Comparison of ENCODE assay signal across 16 cellular contexts in genomic region chr1:226603976-226604845, GRCh38. TPM values are rescaled to one million over a fixed set of nuclear protein-coding genes. Genes with fewer than 3 reads are reported as not detected.
DNase-seq lines count a peak whose midpoint lies in the region; TF ChIP-seq lines count a peak whose summit lies in the region.
"Had no signal": no experiment of that assay in that cellular context is flagged by ENCODE, and none has a peak within 500 bp of the region (broad histone marks: within the 10 kb centered on the region; RNA-seq: fewer than 3 reads in every experiment).

No MANE protein-coding gene starts in this region.

- no peaks in the 10 kb centered on the region for H3K79me2 ChIP-seq in H9 (ENCODE audit: insufficient read depth, low read length)

- no peak overlapping the region for H2BK12ac ChIP-seq in H9 (ENCODE audit: insufficient read length, low read depth, low read length)

- H3K4me3 Mint-ChIP-seq in H9: no peak overlapping the region
- peak overlapping the region in 3 of 5 experiments; percentile 1 to 35 (median 11) for H3K4me3 Mint-ChIP-seq in brain
- H3K4me3 Mint-ChIP-seq: activated T-helper 17 cell treated with anti-CD3 and anti-CD28 coated beads, Interleukin-2, amount 50 U/mL, for 72 hours; CD4-positive, alpha-beta T cell; naive thymus-derived CD4-positive, alpha-beta T cell; T-helper 1 cell treated with Interleukin-12 subunit alpha and Interleukin-12 subunit beta and Interleukin-4 antibody, amounts not matched to agents 30 μg/mL and 1 μg/mL, for 36 hours had no signal

- no peak overlapping the region for H3T11ph ChIP-seq in H9 (ENCODE audit: low read length)

- no peak overlapping the region for H2BK15ac ChIP-seq in H9 (ENCODE audit: low read depth, low read length)

- no peak overlapping the region for H2AK5ac ChIP-seq in H9 (ENCODE audit: insufficient read length, low read length)

- intact Hi-C loops in stomach (cut with DNase I; ENCODE audit: low total_unique reads): loop anchor here (10.0 kb wide), 1 partner anchor 179 kb away; no protein-coding TSS in a partner anchor

- H3K27me3 Mint-ChIP-seq in H9 (ENCODE audit: low read depth) (no peaks in the 10 kb centered on the region; the same call in 1 of the 2 replicates), brain (peaks cover 20% of the 10 kb centered on the region)
- H3K27me3 Mint-ChIP-seq: CD4-positive, alpha-beta T cell had no signal

- TF ChIP-seq CTCF in H9 (conservative IDR thresholded peaks at IDR 0.05): no peak
- no peak for TF ChIP-seq CTCF in brain (conservative IDR thresholded peaks at IDR 0.05)
- no peak for TF ChIP-seq CTCF in stomach (IDR thresholded peaks at IDR 0.05)
- TF ChIP-seq CTCF in coronary artery (IDR thresholded peaks at IDR 0.05): no peak
- no peak for TF ChIP-seq CTCF in GM10266 (IDR thresholded peaks at IDR 0.05; ENCODE audit: control insufficient read depth, insufficient read depth, low read depth, missing control alignments)

- no peak overlapping the region for H4K91ac ChIP-seq in H9 (ENCODE audit: insufficient read length, low read depth, low read length)

- H3K36me3 Mint-ChIP-seq in H9 (ENCODE audit: insufficient read depth in 1 of 3, low read depth in 3 of 3) (no peaks in the 10 kb centered on the region), brain (peaks cover 4% of the 10 kb centered on the region)

- H3K27ac Mint-ChIP-seq in H9 (peak overlapping the region; percentile 2 to 80 (median 59); a peak in 4 of 7 replicates), brain (peak overlapping the region; percentile 75 to 95 (median 76))
- H3K27ac Mint-ChIP-seq: activated T-helper 17 cell treated with anti-CD3 and anti-CD28 coated beads, Interleukin-2, amount 50 U/mL, for 72 hours; CD4-positive, alpha-beta T cell; T-helper 1 cell treated with Interleukin-12 subunit alpha and Interleukin-12 subunit beta and Interleukin-4 antibody, amounts not matched to agents 30 μg/mL and 1 μg/mL, for 36 hours had no signal

- no peaks in the 10 kb centered on the region for H3K36me3 ChIP-seq in stomach

- H4K8ac ChIP-seq in H9 (replicated peaks; ENCODE audit: insufficient read length, low read depth, low read length): no peak overlapping the region

- DNase-seq in H9: peak; percentile 72
- DNase-seq in left kidney (ENCODE audit: low read depth, low spot score): peak; percentile 56
- DNase-seq in stomach: no peak
- no peak for DNase-seq in coronary artery (ENCODE audit: low spot score)
- no peak for DNase-seq in NCI-H1105 treated with DMSO at 0.1 percent for 48 hours (lab: John Stamatoyannopoulos, UW)
- no peak for DNase-seq in globus pallidus (ENCODE audit: low spot score)
- DNase-seq in GM10266 (ENCODE audit: extremely low spot score): no peak
- DNase-seq: CD4-positive, alpha-beta T cell; GDM1; naive thymus-derived CD4-positive, alpha-beta T cell; NCI-H1436; NCI-H526 had no signal

- no peaks in the 10 kb centered on the region for H3K23me2 ChIP-seq in H9 (ENCODE audit: insufficient read length, low read depth, low read length, poor library complexity, severe bottlenecking)

- H3K9me3 Mint-ChIP-seq in H9: no peaks in the 10 kb centered on the region
- no peaks in the 10 kb centered on the region for H3K9me3 Mint-ChIP-seq in brain
- H3K9me3 Mint-ChIP-seq: activated T-helper 17 cell treated with anti-CD3 and anti-CD28 coated beads, Interleukin-2, amount 50 U/mL, for 72 hours; CD4-positive, alpha-beta T cell; naive thymus-derived CD4-positive, alpha-beta T cell; T-helper 1 cell treated with Interleukin-12 subunit alpha and Interleukin-12 subunit beta and Interleukin-4 antibody, amounts not matched to agents 30 μg/mL and 1 μg/mL, for 36 hours had no signal

- no peak overlapping the region for H2BK20ac ChIP-seq in H9 (ENCODE audit: low read depth, low read length, poor library complexity, severe bottlenecking)

- H3K4me1 ChIP-seq in H9 (ENCODE audit: insufficient read depth, low read length) (no peaks in the 10 kb centered on the region; the same call in 1 of the 2 replicates), stomach (peaks cover 10 to 53% (median 26%) of the 10 kb centered on the region in 4 donors)

- no peaks in the 10 kb centered on the region for H3K27me3 ChIP-seq in H9 (ENCODE audit: insufficient read depth, low read length)
- no peaks in the 10 kb centered on the region for H3K27me3 ChIP-seq in stomach

- peaks cover 29 to 55% of the 10 kb centered on the region in 2 experiments for H3K4me1 Mint-ChIP-seq in H9
- peaks cover 68% of the 10 kb centered on the region for H3K4me1 Mint-ChIP-seq in brain
- H3K4me1 Mint-ChIP-seq: activated T-helper 17 cell treated with anti-CD3 and anti-CD28 coated beads, Interleukin-2, amount 50 U/mL, for 72 hours had no signal

- no peak overlapping the region for H4K5ac ChIP-seq in H9 (ENCODE audit: insufficient read length, low read depth, low read length)

- no peaks in the 10 kb centered on the region for H3K79me1 ChIP-seq in H9 (ENCODE audit: insufficient read depth, low read depth, low read length, poor library complexity, severe bottlenecking)

- no peak overlapping the region for H3K14ac ChIP-seq in H9 (ENCODE audit: insufficient read depth, low read length)

- TF ChIP-seq POLR2A in stomach (IDR thresholded peaks at IDR 0.05): no peak

- H3K9ac ChIP-seq in H9 (ENCODE audit: extremely low read depth, insufficient read length, low read length): no peak overlapping the region

- H2BK5ac ChIP-seq in H9 (ENCODE audit: insufficient read length, low read length): no peak overlapping the region

- H3K56ac ChIP-seq in H9 (ENCODE audit: insufficient read length, low read depth, low read length): no peak overlapping the region

- no CpG with 5 or more reads among the region's 22 CpGs for WGBS in H9 (ENCODE audit: extremely low coverage, insufficient read length, low lambda C conversion rate)
- 69 to 78% (median 75%) methylated on average over 20 to 22 of the region's 22 CpGs for WGBS in stomach, 5 donors

- no peak overlapping the region for H2AFZ ChIP-seq in H9 (ENCODE audit: low read length)

- no peak overlapping the region for H3K4me2 ChIP-seq in H9 (ENCODE audit: insufficient read depth, insufficient read length, low read length)

- H3K27ac ChIP-seq in H9 (ENCODE audit: insufficient read length, low read depth, low read length): no peak overlapping the region
- H3K27ac ChIP-seq in stomach: peak overlapping the region in 4 of 5 donors; percentile 76 to 84 (median 82)
- peak overlapping the region in 1 of 2 donors; percentile 90 for H3K27ac ChIP-seq in coronary artery

- H3K9me3 ChIP-seq in H9 (ENCODE audit: control insufficient read depth, low read depth, low read length): no peaks in the 10 kb centered on the region
- no peaks in the 10 kb centered on the region for H3K9me3 ChIP-seq in stomach

- no peak overlapping the region for H2BK120ac ChIP-seq in H9 (ENCODE audit: low read depth, low read length, poor library complexity, severe bottlenecking)

- no peaks in the 10 kb centered on the region for H4K20me1 ChIP-seq in H9 (ENCODE audit: control insufficient read depth, insufficient read depth, insufficient read length)

- TF ChIP-seq EP300 in stomach (IDR thresholded peaks at IDR 0.05): no peak

- no peak overlapping the region for H3K4me3 ChIP-seq in stomach
- no peak overlapping the region for H3K4me3 ChIP-seq in coronary artery

- H3K23ac ChIP-seq in H9 (ENCODE audit: insufficient read length, low read depth, low read length): no peak overlapping the region

- no peak overlapping the region for H3K4ac ChIP-seq in H9 (ENCODE audit: low read depth, low read length)

- H3K18ac ChIP-seq in H9 (ENCODE audit: insufficient read length, low read depth, low read length): no peak overlapping the region

RNA-seq across cellular contexts. Expression of gene STUM, which starts 55.6 kb away (rescaled TPM):
- 0.09 and 0.11 TPM in 2 replicates for total RNA-seq in H9 (2021)
- 8.0 TPM for polyA plus RNA-seq in brain (ENCODE audit: insufficient read depth, low read depth, low replicate concordance)
- total RNA-seq in stomach: 1 to 10 TPM in 3 of 5 donors, under 1 TPM in 2; under 0.01 to 2.8 (median 1.8) TPM
- polyA plus RNA-seq in stomach: 1 to 10 TPM in 2 of 3 donors, under 1 TPM in 1; 0.56 to 2.0 (median 1.2) TPM
- total RNA-seq: activated T-helper 17 cell treated with anti-CD3 and anti-CD28 coated beads, Interleukin-2, amount 50 U/mL, for 72 hours; bronchial epithelial cell; CD4-positive, alpha-beta T cell; naive thymus-derived CD4-positive, alpha-beta T cell had no signal
- polyA plus RNA-seq: naive thymus-derived CD4-positive, alpha-beta T cell had no signal

Comparison
In these comparisons a context has a peak if more than half of its experiments do, and no peak if none do; other contexts are left out.
1. DNase-seq: peak in H9 (single experiment) and left kidney (single experiment); none in stomach (single experiment), coronary artery (single experiment), NCI-H1105 treated with DMSO at 0.1 percent for 48 hours (single experiment), globus pallidus (single experiment) and GM10266 (single experiment).
2. H3K4me3 Mint-ChIP-seq: peak in brain (3 of 5); none in H9 (0 of 2).